16 cellular contexts compared by ENCODE assay signal in genomic region chr5:45604092-45604491, GRCh38.
"Had no signal": no experiment of that assay in that cellular context is flagged by ENCODE, and none has a peak within 500 bp of the region (broad histone marks: within the 10 kb centered on the region; RNA-seq: fewer than 3 reads in every experiment).

No MANE protein-coding gene starts in this region.

- ATAC-seq: activated naive CD8-positive, alpha-beta T cell treated with anti-CD3 and anti-CD28 coated beads, Interleukin-2, amount 50 U/mL, for 24 hours; body of pancreas; naive thymus-derived CD8-positive, alpha-beta T cell; stimulated activated naive CD8-positive, alpha-beta T cell treated with anti-CD3 and anti-CD28 coated beads, Interleukin-15, Interleukin-2, amounts not matched to agents 100 U/mL and 50 U/mL, for 24 hours; T-cell had no signal

- DNase-seq: activated CD4-positive, alpha-beta memory T cell treated with anti-CD3 and anti-CD28 coated beads for 36 hours; activated CD4-positive, alpha-beta T cell treated with anti-CD3 and anti-CD28 coated beads for 48 hours; activated effector memory CD4-positive, alpha-beta T cell treated with anti-CD3 and anti-CD28 coated beads, Interleukin-2, amount 50 U/mL, for 16 hours; activated naive CD4-positive, alpha-beta T cell treated with anti-CD3 and anti-CD28 coated beads, Interleukin-2, amount 50 U/mL, for 16 hours; activated naive CD8-positive, alpha-beta T cell treated with anti-CD3 and anti-CD28 coated beads, Interleukin-2, amount 50 U/mL, for 24 hours; activated T-cell treated with anti-CD3 and anti-CD28 coated beads, Interleukin-2, amount 50 U/mL, for 48 hours; effector CD4-positive, alpha-beta T cell; heart left ventricle; islet precursor cell; naive thymus-derived CD8-positive, alpha-beta T cell; retina; stimulated activated CD4-positive, alpha-beta T cell treated with anti-CD3 and anti-CD28 coated beads, Interleukin-4, amount 100 ng/mL, for 24 hours; stimulated activated naive CD8-positive, alpha-beta T cell treated with anti-CD3 and anti-CD28 coated beads, Interleukin-15, Interleukin-2, amounts not matched to agents 100 U/mL and 50 U/mL, for 24 hours; T-cell; upper lobe of left lung had no signal
